ENCODE assay signal across 19 cellular contexts in genomic region chr1:28197682-28198415, GRCh38. TPM values are rescaled to one million over a fixed set of nuclear protein-coding genes. Genes with fewer than 3 reads are reported as not detected.
DNase-seq lines count a peak whose midpoint lies in the region; ATAC-seq, FAIRE-seq and TF ChIP-seq lines count a peak whose summit lies in the region.
"Had no signal": no experiment of that assay in that cellular context is flagged by ENCODE, and none has a peak within 500 bp of the region (broad histone marks: within the 10 kb centered on the region; RNA-seq: fewer than 3 reads in every experiment).

No MANE protein-coding gene starts in this region.

- 85 to 88% methylated on average over 10 of the region's 12 CpGs for WGBS in esophagus squamous epithelium, 2 donors
- WGBS in neuronal stem cell (ENCODE audit: extremely low coverage in 2 of 2, insufficient read length in 2 of 2, insufficient replicate concordance in 1 of 2), 2 donors, result no CpG with 5 or more reads among the region's 12 CpGs

- H4K91ac ChIP-seq in neuronal stem cell (ENCODE audit: low read depth, low read length, poor library complexity), result no peak overlapping the region

- H3K9me3 Mint-ChIP-seq in activated CD8-positive, alpha-beta T cell treated with anti-CD3 and anti-CD28 coated beads for 36 hours, result peaks cover 11% of the 10 kb centered on the region
- H3K9me3 Mint-ChIP-seq: nephron progenitor cell had no signal

- H3K4ac ChIP-seq in neuronal stem cell (ENCODE audit: low read length), result no peak overlapping the region

- H3K27ac Mint-ChIP-seq in activated CD8-positive, alpha-beta T cell treated with anti-CD3 and anti-CD28 coated beads for 36 hours, result peak overlapping the region; percentile 72
- H3K27ac Mint-ChIP-seq: effector memory CD8-positive, alpha-beta T cell; nephron progenitor cell had no signal

- H3K9me3 ChIP-seq in BLaER1 treated with 17β-estradiol and CSF1 and Interleukin-3, amounts not matched to agents 10 nM and 100 nM (replicated peaks in 1 of 11), result no peaks in the 10 kb centered on the region
- H3K9me3 ChIP-seq in esophagus squamous epithelium (no peaks in the 10 kb centered on the region), neuronal stem cell (replicated peaks in 1 of 2; ENCODE audit: control insufficient read depth in 2 of 2, insufficient read depth in 1 of 2, low read depth in 1 of 2, low read length in 2 of 2) (no peaks in the 10 kb centered on the region)
- H3K9me3 ChIP-seq: testis had no signal

- peaks cover 51 to 71% (median 58%) of the 10 kb centered on the region in 10 experiments for H3K4me1 ChIP-seq in BLaER1 treated with 17β-estradiol and CSF1 and Interleukin-3, amounts not matched to agents 10 nM and 100 nM
- H3K4me1 ChIP-seq in esophagus squamous epithelium (peaks cover 14 to 50% (median 22%) of the 10 kb centered on the region in 3 donors), neuronal stem cell (ENCODE audit: control insufficient read depth in 2 of 2, insufficient read depth in 1 of 2, low read depth in 1 of 2, low read length in 2 of 2) (peaks cover 0 to 11% of the 10 kb centered on the region in 2 donors)
- H3K4me1 ChIP-seq: testis had no signal

- peak; percentile 71 for FAIRE-seq in GM12891 (lab: Jason Lieb, UNC)
- FAIRE-seq: HTR-8/SVneo, TTC549 had no signal

- no peak overlapping the region for H4K8ac ChIP-seq in neuronal stem cell (ENCODE audit: low read depth, low read length)

- H2AFZ ChIP-seq in neuronal stem cell (ENCODE audit: low read length), result no peak overlapping the region

- peak overlapping the region; percentile 70 to 89 (median 82) for H3K4me2 ChIP-seq in BLaER1 treated with 17β-estradiol and CSF1 and Interleukin-3, amounts not matched to agents 10 nM and 100 nM
- H3K4me2 ChIP-seq in neuronal stem cell (ENCODE audit: insufficient read depth, low read length, poor library complexity, severe bottlenecking), result no peak overlapping the region

- no peak overlapping the region for H2BK5ac ChIP-seq in neuronal stem cell (ENCODE audit: low read length)

- H3K27me3 ChIP-seq in BLaER1 treated with 17β-estradiol and CSF1 and Interleukin-3, amounts not matched to agents 10 nM and 100 nM, result no peaks in the 10 kb centered on the region
- H3K27me3 ChIP-seq in esophagus squamous epithelium (no peaks in the 10 kb centered on the region), neuronal stem cell (ENCODE audit: control insufficient read depth in 3 of 3, insufficient read depth in 3 of 3, low read depth in 1 of 3, low read length in 3 of 3) (no peaks in the 10 kb centered on the region)
- H3K27me3 ChIP-seq: spleen, testis had no signal

- peak overlapping the region in 7 of 11 experiments; percentile 2 to 53 (median 31); a peak in 8 of 22 replicates for H3K9ac ChIP-seq in BLaER1 treated with 17β-estradiol and CSF1 and Interleukin-3, amounts not matched to agents 10 nM and 100 nM
- H3K9ac ChIP-seq in neuronal stem cell (ENCODE audit: low read depth, low read length, poor library complexity), result no peak overlapping the region

- no peaks in the 10 kb centered on the region for H3K27me3 Mint-ChIP-seq in activated CD8-positive, alpha-beta T cell treated with anti-CD3 and anti-CD28 coated beads for 36 hours
- H3K27me3 Mint-ChIP-seq: effector memory CD8-positive, alpha-beta T cell had no signal

- TF ChIP-seq POLR2A in GM12891 (IDR thresholded peaks at IDR 0.05; ENCODE audit: low read depth, low read length), result no peak
- no peak for TF ChIP-seq POLR2A in esophagus squamous epithelium (IDR thresholded peaks at IDR 0.05)

- H3K23ac ChIP-seq in neuronal stem cell (ENCODE audit: low read depth, low read length, poor library complexity), result no peak overlapping the region

- no peaks in the 10 kb centered on the region for H3K79me1 ChIP-seq in neuronal stem cell (ENCODE audit: low read depth, low read length)

- POLR2A ChIA-PET in activated CD8-positive, alpha-beta T cell treated with anti-CD3 and anti-CD28 coated beads for 36 hours (lab: Charles Lee), result interaction anchor here (1.3 to 2.2 kb wide), 3 partner anchors 14 to 54 kb away, joined by 4 to 6 read pairs (median 6); no protein-coding TSS in a partner anchor
- POLR2A ChIA-PET in HEK293T (lab: Yijun Ruan, JAX), result interaction anchor here (0.6 kb wide), 1 partner anchor 109 kb away, joined by 3 read pairs; no protein-coding TSS in a partner anchor

- no peak for TF ChIP-seq CTCF in activated CD8-positive, alpha-beta T cell treated with anti-CD3 and anti-CD28 coated beads for 36 hours (IDR thresholded peaks at IDR 0.05)
- TF ChIP-seq CTCF in esophagus squamous epithelium (IDR thresholded peaks at IDR 0.05), result no peak

- no peak overlapping the region for H3K14ac ChIP-seq in neuronal stem cell (ENCODE audit: low read length)

- no peak for ATAC-seq in activated CD8-positive, alpha-beta T cell treated with anti-CD3 and anti-CD28 coated beads for 36 hours
- no peak for ATAC-seq in HG02885 (IDR thresholded peaks at IDR 0.05; ENCODE audit: poor library complexity, unreplicated experiment)
- ATAC-seq: effector memory CD8-positive, alpha-beta T cell had no signal

- H3K4me3 Mint-ChIP-seq in activated CD8-positive, alpha-beta T cell treated with anti-CD3 and anti-CD28 coated beads for 36 hours, result no peak overlapping the region
- H3K4me3 Mint-ChIP-seq: nephron progenitor cell had no signal

- no peak overlapping the region for H2BK12ac ChIP-seq in neuronal stem cell (ENCODE audit: low read length)

- peak overlapping the region in 1 of 10 experiments; percentile 25; a peak in 1 of 20 replicates for H3K4me3 ChIP-seq in BLaER1 treated with 17β-estradiol and CSF1 and Interleukin-3, amounts not matched to agents 10 nM and 100 nM
- H3K4me3 ChIP-seq in esophagus squamous epithelium (no peak overlapping the region), neuronal stem cell (ENCODE audit: low read length in 2 of 2) (no peak overlapping the region)
- H3K4me3 ChIP-seq: lung, spleen, testis had no signal

- peaks cover 43 to 52% (median 48%) of the 10 kb centered on the region in 11 experiments for H3K36me3 ChIP-seq in BLaER1 treated with 17β-estradiol and CSF1 and Interleukin-3, amounts not matched to agents 10 nM and 100 nM
- H3K36me3 ChIP-seq in esophagus squamous epithelium, result peaks cover 18 to 54% (median 39%) of the 10 kb centered on the region in 3 donors
- H3K36me3 ChIP-seq in neuronal stem cell (replicated peaks in 1 of 2; ENCODE audit: control insufficient read depth in 2 of 2, insufficient read depth in 2 of 2, low read length in 2 of 2), result peaks cover 15 to 37% of the 10 kb centered on the region in 2 donors

- H2BK120ac ChIP-seq in neuronal stem cell (ENCODE audit: low read depth, low read length), result no peak overlapping the region

- DNase-seq in GM12891 (ENCODE audit: insufficient read length, low spot score) (no peak), esophagus squamous epithelium (lab: John Stamatoyannopoulos, UW) (no peak), HEK293T (ENCODE audit: extremely low spot score) (no peak), neuronal stem cell (ENCODE audit: low spot score) (no peak)
- DNase-seq in activated CD8-positive, alpha-beta T cell treated with anti-CD3 and anti-CD28 coated beads for 36 hours, result no peak
- DNase-seq: activated CD4-positive, alpha-beta T cell treated with anti-CD3 and anti-CD28 coated beads, Interleukin-2, amount 50 U/mL, for 1 hour; amygdala; effector memory CD8-positive, alpha-beta T cell; NCI-H146; NCI-H2227 treated with DMSO at 0.1 percent for 48 hours; nephron progenitor cell; NK-92 treated with Interleukin-12 subunit alpha and Interleukin-12 subunit beta, amount 100 ng/mL, for 24 hours; spleen; testis had no signal

- H3K18ac ChIP-seq in neuronal stem cell (ENCODE audit: low read length), result no peak overlapping the region

- peaks cover 43% of the 10 kb centered on the region for H3K4me1 Mint-ChIP-seq in activated CD8-positive, alpha-beta T cell treated with anti-CD3 and anti-CD28 coated beads for 36 hours (ENCODE audit: low read depth)

- CTCF ChIA-PET in activated CD8-positive, alpha-beta T cell treated with anti-CD3 and anti-CD28 coated beads for 36 hours (lab: Charles Lee), result interaction anchor here (3.3 kb wide), 1 partner anchor 110 kb away, joined by 11 read pairs; the partner anchor contains the start of gene EYA3
- CTCF ChIA-PET in HEK293T (lab: Yijun Ruan, JAX), result no interaction called here

- intact Hi-C loops in activated CD8-positive, alpha-beta T cell treated with anti-CD3 and anti-CD28 coated beads for 36 hours (cut with micrococcal nuclease), result no loop called here
- intact Hi-C loops in esophagus squamous epithelium (cut with DNase I), result loop anchor here (5.0 kb wide), 1 partner anchor 106 kb away; no protein-coding TSS in a partner anchor

- H3K27ac ChIP-seq in BLaER1 treated with 17β-estradiol and CSF1 and Interleukin-3, amounts not matched to agents 10 nM and 100 nM, result peak overlapping the region in 8 of 11 experiments; percentile 17 to 51 (median 38); a peak in 12 of 22 replicates
- H3K27ac ChIP-seq in esophagus squamous epithelium (peak overlapping the region; percentile 2 to 73 (median 37)), neuronal stem cell (replicated peaks; ENCODE audit: low read length) (no peak overlapping the region)
- H3K27ac ChIP-seq: testis had no signal

- peaks cover 0 to 36% (median 15%) of the 10 kb centered on the region in 11 experiments; a peak in 13 of 22 replicates for H4K20me1 ChIP-seq in BLaER1 treated with 17β-estradiol and CSF1 and Interleukin-3, amounts not matched to agents 10 nM and 100 nM

- H2AK5ac ChIP-seq in neuronal stem cell (ENCODE audit: low read depth, low read length), result no peak overlapping the region

- H2BK15ac ChIP-seq in neuronal stem cell (ENCODE audit: low read length), result no peak overlapping the region

- peaks cover 56% of the 10 kb centered on the region for H3K36me3 Mint-ChIP-seq in activated CD8-positive, alpha-beta T cell treated with anti-CD3 and anti-CD28 coated beads for 36 hours (ENCODE audit: low read depth)

TF ChIP-seq in GM12891, 5 proteins besides CTCF, POLR2A, EP300 and RAD21 (continues in another document):
- TF ChIP-seq POLR2AphosphoS5 (IDR thresholded peaks at IDR 0.05; ENCODE audit: low read depth, low read length), result no peak

TF ChIP-seq in HEK293T, 16 proteins besides CTCF, POLR2A, EP300 and RAD21 (continues in another document):
- TF ChIP-seq SP1 (IDR thresholded peaks at IDR 0.05) (no peak), NFRKB (IDR thresholded peaks at IDR 0.05) (no peak)

RNA-seq across cellular contexts. Expression of gene PTAFR, which starts 21.4 kb away (rescaled TPM):
- 10.2 TPM for polyA plus RNA-seq in GM12891 (2012; ENCODE audit: low read depth, missing spikeins)
- under 1 TPM; 0.16 to 0.25 TPM for total RNA-seq in activated CD8-positive, alpha-beta T cell treated with anti-CD3 and anti-CD28 coated beads for 36 hours
- 10 to 100 TPM in 1 of 4 donors, 1 to 10 TPM in 3; 2.7 to 12.8 (median 8.9) TPM for total RNA-seq in esophagus squamous epithelium
- polyA plus RNA-seq in neuronal stem cell (2013, experiment 1 of 2), result 0.04 TPM
- polyA plus RNA-seq in neuronal stem cell (2013, experiment 2 of 2), result 0.03 TPM

RNA-seq across cellular contexts. Expression of gene DNAJC8, which starts 35.0 kb away (rescaled TPM):
- 97.9 TPM for polyA plus RNA-seq in GM12891 (2012; ENCODE audit: low read depth, missing spikeins)
- total RNA-seq in activated CD8-positive, alpha-beta T cell treated with anti-CD3 and anti-CD28 coated beads for 36 hours, result 100 to 1,000 TPM; 103 to 105 TPM
- 10 to 100 TPM; 27.4 to 55.1 (median 48.9) TPM for total RNA-seq in esophagus squamous epithelium
- 158 TPM for polyA plus RNA-seq in neuronal stem cell (2013, experiment 1 of 2)
- 155 TPM for polyA plus RNA-seq in neuronal stem cell (2013, experiment 2 of 2)

RNA-seq across cellular contexts. Expression of gene ATP5IF1, which starts 38.1 kb away (rescaled TPM):
- polyA plus RNA-seq in GM12891 (2012; ENCODE audit: low read depth, missing spikeins), result 727 TPM
- 100 to 1,000 TPM; 169 to 170 TPM for total RNA-seq in activated CD8-positive, alpha-beta T cell treated with anti-CD3 and anti-CD28 coated beads for 36 hours
- total RNA-seq in esophagus squamous epithelium, result 100 to 1,000 TPM; 142 to 284 (median 180) TPM
- 448 TPM for polyA plus RNA-seq in neuronal stem cell (2013, experiment 1 of 2)
- 456 TPM for polyA plus RNA-seq in neuronal stem cell (2013, experiment 2 of 2)
